10 cellular contexts compared by ENCODE assay signal in the genomic region with DNA sequence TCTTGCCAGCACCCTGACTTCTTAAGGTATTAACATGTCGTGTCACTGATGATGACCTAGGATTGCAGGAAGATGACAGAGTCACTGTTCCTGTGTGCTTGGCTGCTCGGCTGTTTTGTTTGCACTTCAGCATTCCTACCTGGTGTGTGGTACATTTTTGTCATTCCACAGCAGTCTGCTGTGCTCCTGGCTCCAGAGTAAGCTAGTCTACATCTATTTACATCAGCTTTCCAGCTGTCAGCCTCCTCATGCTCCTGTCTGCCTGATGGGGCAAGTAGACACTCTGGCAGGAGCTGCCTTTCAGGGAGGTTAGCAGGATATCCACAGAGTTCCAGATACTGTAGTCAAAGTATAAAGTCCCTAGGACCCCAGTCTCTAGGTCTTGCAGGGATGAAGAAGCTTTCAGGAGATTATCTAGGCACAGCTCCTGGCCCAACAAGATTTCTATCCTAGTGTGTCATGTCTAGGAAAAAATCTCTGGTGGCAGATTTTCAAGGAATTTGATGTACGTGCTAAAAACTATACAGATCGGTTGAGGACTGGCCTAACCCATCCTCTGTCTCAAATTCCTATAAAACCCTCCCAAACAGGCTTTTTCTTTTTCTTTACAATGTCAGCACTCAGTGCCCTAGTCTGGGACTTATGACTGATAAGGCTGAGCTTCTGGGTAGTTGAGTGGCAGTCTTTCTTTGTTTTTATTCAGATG. TPM values are rescaled to one million over a fixed set of nuclear protein-coding genes. Genes with fewer than 3 reads are reported as not detected.
A peak's percentile ranks its signal among the peaks of the same experiment; 100 is the strongest.
DNase-seq lines count a peak whose midpoint lies in the region; TF ChIP-seq lines count a peak whose summit lies in the region.
"Had no signal": no experiment of that assay in that cellular context is flagged by ENCODE, and none has a peak within 500 bp of the region (broad histone marks: within the 10 kb centered on the region; RNA-seq: fewer than 3 reads in every experiment).

No MANE protein-coding gene starts in this region.

- CTCF ChIA-PET in GM10248 (lab: Yijun Ruan, JAX), result interaction anchor here (0.7 to 4.1 kb wide), 5 partner anchors 8 to 33 kb away, joined by 3 to 10 read pairs (median 3); no protein-coding TSS in a partner anchor

- intact Hi-C loops in uterus (cut with DNase I; ENCODE audit: low total_unique reads), result no loop called here

- no peaks in the 10 kb centered on the region for H3K36me3 ChIP-seq in duodenal mucosa (ENCODE audit: control insufficient read depth in 1 of 2, insufficient read depth in 2 of 2, low read length in 2 of 2)
- H3K36me3 ChIP-seq in uterus, result no peaks in the 10 kb centered on the region

- no peak overlapping the region for H3K4me3 ChIP-seq in duodenal mucosa (ENCODE audit: low read depth in 1 of 2, low read length in 2 of 2)
- H3K4me3 ChIP-seq in uterus, result no peak overlapping the region

- TF ChIP-seq POLR2A in uterus (IDR thresholded peaks at IDR 0.05), result no peak

- no peak overlapping the region for H3K9ac ChIP-seq in duodenal mucosa (ENCODE audit: low read depth in 1 of 2, low read length in 2 of 2)

- POLR2A ChIA-PET in GM10248 (lab: Yijun Ruan, JAX), result no interaction called here

- H3K4me1 ChIP-seq in duodenal mucosa (ENCODE audit: control insufficient read depth in 1 of 2, insufficient read depth in 2 of 2, low read length in 2 of 2) (peaks cover 15% of the 10 kb centered on the region in 2 donors), uterus (peaks cover 35 to 36% of the 10 kb centered on the region in 2 donors)

- TF ChIP-seq CTCF in uterus (IDR thresholded peaks at IDR 0.05) (no peak), GM10248 (IDR thresholded peaks at IDR 0.05; ENCODE audit: control extremely low read depth, extremely low read depth, low read depth, missing control alignments) (no peak)

- H3K27ac ChIP-seq in duodenal mucosa (ENCODE audit: low read depth, low read length), result peak overlapping the region; percentile 59
- H3K27ac ChIP-seq in uterus, result peak overlapping the region; percentile 75 to 86

- no peaks in the 10 kb centered on the region for H3K9me3 ChIP-seq in duodenal mucosa (ENCODE audit: control insufficient read depth in 1 of 2, low read length in 2 of 2)
- no peaks in the 10 kb centered on the region for H3K9me3 ChIP-seq in uterus

- DNase-seq in DMS53 (lab: John Stamatoyannopoulos, UW) (peak; percentile 40), DMS53 treated with DMSO at 0.1 percent for 48 hours (lab: John Stamatoyannopoulos, UW; ENCODE audit: unreplicated experiment) (no peak), lung microvascular endothelial cell (ENCODE audit: low read depth in 2 of 2) (peak; percentile 88 to 89), uterus (no peak), GM10248 (ENCODE audit: extremely low spot score) (no peak), NCI-H187 (lab: John Stamatoyannopoulos, UW) (no peak), NOMO-1 treated with DMSO at 0.1 percent for 48 hours (lab: John Stamatoyannopoulos, UW; ENCODE audit: unreplicated experiment) (no peak)
- DNase-seq: activated naive CD8-positive, alpha-beta T cell treated with anti-CD3 and anti-CD28 coated beads, Interleukin-2, amount 50 U/mL, for 24 hours; stimulated activated naive CD8-positive, alpha-beta T cell treated with anti-CD3 and anti-CD28 coated beads, Interleukin-15, amount 100 ng/mL, for 72 hours had no signal

- H3K27me3 ChIP-seq in duodenal mucosa (ENCODE audit: control insufficient read depth in 1 of 2, insufficient read depth in 2 of 2, low read length in 2 of 2) (no peaks in the 10 kb centered on the region), uterus (no peaks in the 10 kb centered on the region)

RNA-seq across cellular contexts. Expression of a gene that starts 28.5 kb away (rescaled TPM):
- total RNA-seq in lung microvascular endothelial cell (7.8 and 10.9 TPM in 2 replicates), uterus (10 to 100 TPM in 3 of 4 donors, 1 to 10 TPM in 1; 10.0 to 60.2 (median 16.8) TPM)

Comparison
In these comparisons a context has a peak if more than half of its experiments do, and no peak if none do; other contexts are left out.
1. DNase-seq: peak in DMS53 (single experiment) and lung microvascular endothelial cell (2 of 2); none in DMS53 treated with DMSO at 0.1 percent for 48 hours (single experiment), uterus (0 of 2), GM10248 (single experiment), NCI-H187 (0 of 2) and NOMO-1 treated with DMSO at 0.1 percent for 48 hours (single experiment).